ENCODE assay signal across 18 cellular contexts in the genomic region with DNA sequence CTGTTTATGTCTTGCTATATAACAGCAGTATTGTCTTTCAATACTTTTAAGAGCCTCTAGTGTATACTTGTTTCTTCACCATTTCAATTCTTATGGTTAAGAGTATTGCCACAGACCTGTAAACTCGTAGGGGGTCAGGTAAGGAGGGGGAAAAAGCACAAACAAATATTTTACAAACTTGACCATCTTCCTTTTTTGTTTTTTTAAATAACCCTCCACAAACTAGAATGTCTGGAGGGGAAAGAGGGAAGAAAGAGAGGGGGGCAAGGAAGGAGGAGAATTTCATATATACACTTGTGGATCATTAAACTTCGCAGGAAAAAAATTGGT. TPM values are rescaled to one million over a fixed set of nuclear protein-coding genes. Genes with fewer than 3 reads are reported as not detected.
A peak's percentile ranks its signal among the peaks of the same experiment; 100 is the strongest.
DNase-seq lines count a peak whose midpoint lies in the region; ATAC-seq and TF ChIP-seq lines count a peak whose summit lies in the region.
"Had no signal": no experiment of that assay in that cellular context is flagged by ENCODE, and none has a peak within 500 bp of the region (broad histone marks: within the 10 kb centered on the region; RNA-seq: fewer than 3 reads in every experiment).

No MANE protein-coding gene starts in this region.

- peak overlapping the region; percentile 93 for H3K27ac ChIP-seq in RWPE2 (ENCODE audit: poor library complexity, severe bottlenecking)
- peak overlapping the region; percentile 73 to 87 for H3K27ac ChIP-seq in left lung
- H3K27ac ChIP-seq in stomach: peak overlapping the region in 4 of 5 donors; percentile 86 to 95 (median 92)
- no peak overlapping the region for H3K27ac ChIP-seq in CD4-positive, alpha-beta T cell (ENCODE audit: low read depth, low read length)
- H3K27ac ChIP-seq: brain microvascular endothelial cell had no signal

- no peak for TF ChIP-seq POLR2A in stomach (IDR thresholded peaks at IDR 0.05)

- H3K27me3 ChIP-seq in RWPE2 (ENCODE audit: insufficient read depth, poor library complexity, severe bottlenecking) (no peaks in the 10 kb centered on the region), left lung (peaks cover 87 to 100% of the 10 kb centered on the region in 2 donors), stomach (peaks cover 34 to 99% (median 70%) of the 10 kb centered on the region in 3 donors)
- peaks cover 86% of the 10 kb centered on the region for H3K27me3 ChIP-seq in CD4-positive, alpha-beta T cell (ENCODE audit: control insufficient read depth, insufficient read depth, low read length)

- no peak for ATAC-seq in activated CD4-positive, alpha-beta T cell treated with anti-CD3 and anti-CD28 coated beads for 36 hours
- ATAC-seq in RWPE2 (ENCODE audit: low read depth) (no peak), left lung (no peak), HG02588 (IDR thresholded peaks at IDR 0.05; ENCODE audit: unreplicated experiment) (no peak)
- no peak for ATAC-seq in CD4-positive, alpha-beta T cell (ENCODE audit: poor library complexity)
- ATAC-seq: T-cell had no signal

- H3K4me3 ChIP-seq in RWPE2 (ENCODE audit: severe bottlenecking) (peak overlapping the region; percentile 88), left lung (peak overlapping the region in 1 of 2 donors; percentile 43), stomach (peak overlapping the region; percentile 47 to 67 (median 58))

- H3K4me1 ChIP-seq in RWPE2 (ENCODE audit: insufficient read depth, poor library complexity, severe bottlenecking): peaks cover 19% of the 10 kb centered on the region
- H3K4me1 ChIP-seq in left lung: peaks cover 0 to 18% of the 10 kb centered on the region in 2 donors
- peaks cover 6 to 40% (median 26%) of the 10 kb centered on the region in 4 donors for H3K4me1 ChIP-seq in stomach

- WGBS in stomach, 5 donors: 1 to 14% (median 9%) methylated on average over 2 of the region's 2 CpGs

- intact Hi-C loops in activated CD4-positive, alpha-beta T cell treated with anti-CD3 and anti-CD28 coated beads for 36 hours (cut with DNase I, micrococcal nuclease): loop anchor here (5.0 to 10.0 kb wide), 5 partner anchors 484 to 1266 kb away; a partner anchor contains a TSS
- intact Hi-C loops in left lung (cut with DNase I): loop anchor here in 1 of 2 donors (5.0 kb wide), 1 partner anchor 338 kb away; no protein-coding TSS in a partner anchor
- intact Hi-C loops in stomach (cut with DNase I; ENCODE audit: low total_unique reads): no loop called here
- intact Hi-C loops in CD4-positive, alpha-beta T cell (cut with DNase I, micrococcal nuclease): no loop called here

- no peak for TF ChIP-seq EP300 in stomach (IDR thresholded peaks at IDR 0.05)

- H3K36me3 Mint-ChIP-seq in activated CD4-positive, alpha-beta T cell treated with anti-CD3 and anti-CD28 coated beads, Interleukin-2, amount 10 ng/mL, durations not matched to agents 7 days and 5 days (ENCODE audit: low read depth): peaks cover 8% of the 10 kb centered on the region
- H3K36me3 Mint-ChIP-seq in activated CD4-positive, alpha-beta T cell treated with anti-CD3 and anti-CD28 coated beads for 36 hours (ENCODE audit: low read depth): peaks cover 7% of the 10 kb centered on the region
- no peaks in the 10 kb centered on the region for H3K36me3 Mint-ChIP-seq in CD4-positive, alpha-beta T cell (ENCODE audit: low read depth)
- H3K36me3 Mint-ChIP-seq: T-cell had no signal

- H3K36me3 ChIP-seq in RWPE2 (ENCODE audit: low read depth): peaks cover 29% of the 10 kb centered on the region
- H3K36me3 ChIP-seq in left lung: no peaks in the 10 kb centered on the region
- H3K36me3 ChIP-seq in stomach: peaks cover 0 to 4% (median 2%) of the 10 kb centered on the region in 4 donors
- H3K36me3 ChIP-seq: brain microvascular endothelial cell had no signal

- no peak overlapping the region for H3K4me3 Mint-ChIP-seq in activated CD4-positive, alpha-beta T cell treated with anti-CD3 and anti-CD28 coated beads, Interleukin-2, amount 10 ng/mL, durations not matched to agents 7 days and 5 days
- no peak overlapping the region for H3K4me3 Mint-ChIP-seq in activated CD4-positive, alpha-beta T cell treated with anti-CD3 and anti-CD28 coated beads for 36 hours
- H3K4me3 Mint-ChIP-seq in CD4-positive, alpha-beta T cell: no peak overlapping the region
- H3K4me3 Mint-ChIP-seq: activated B cell treated with CpG ODN at 0.5 μM for 24 hours, T-cell had no signal

- no peak for TF ChIP-seq CTCF in RWPE2 (IDR thresholded peaks at IDR 0.05; ENCODE audit: poor library complexity, severe bottlenecking)
- TF ChIP-seq CTCF in left lung (IDR thresholded peaks at IDR 0.05): no peak
- no peak for TF ChIP-seq CTCF in stomach (IDR thresholded peaks at IDR 0.05)
- no peak for TF ChIP-seq CTCF in CD4-positive, alpha-beta T cell (IDR thresholded peaks at IDR 0.05)

- POLR2A ChIA-PET in activated CD4-positive, alpha-beta T cell treated with anti-CD3 and anti-CD28 coated beads, Interleukin-2, amount 10 ng/mL, durations not matched to agents 7 days and 5 days (lab: Charles Lee): no interaction called here
- POLR2A ChIA-PET in activated CD4-positive, alpha-beta T cell treated with anti-CD3 and anti-CD28 coated beads for 36 hours (lab: Charles Lee): no interaction called here
- POLR2A ChIA-PET in CD4-positive, alpha-beta T cell (lab: Charles Lee): no interaction called here

- H3K27me3 Mint-ChIP-seq in activated CD4-positive, alpha-beta T cell treated with anti-CD3 and anti-CD28 coated beads, Interleukin-2, amount 10 ng/mL, durations not matched to agents 7 days and 5 days: peaks cover 76% of the 10 kb centered on the region
- peaks cover 71% of the 10 kb centered on the region for H3K27me3 Mint-ChIP-seq in activated CD4-positive, alpha-beta T cell treated with anti-CD3 and anti-CD28 coated beads for 36 hours
- peaks cover 84% of the 10 kb centered on the region for H3K27me3 Mint-ChIP-seq in CD4-positive, alpha-beta T cell

- CTCF ChIA-PET in activated CD4-positive, alpha-beta T cell treated with anti-CD3 and anti-CD28 coated beads, Interleukin-2, amount 10 ng/mL, durations not matched to agents 7 days and 5 days (lab: Charles Lee): no interaction called here
- CTCF ChIA-PET in activated CD4-positive, alpha-beta T cell treated with anti-CD3 and anti-CD28 coated beads for 36 hours (lab: Charles Lee): interaction anchor here (0.8 kb wide), 1 partner anchor 1752 kb away, joined by 3 read pairs; no protein-coding TSS in a partner anchor
- CTCF ChIA-PET in CD4-positive, alpha-beta T cell (lab: Charles Lee): no interaction called here

- DNase-seq in activated CD4-positive, alpha-beta T cell treated with anti-CD3 and anti-CD28 coated beads, Interleukin-2, amount 10 ng/mL, durations not matched to agents 7 days and 5 days: no peak
- no peak for DNase-seq in activated CD4-positive, alpha-beta T cell treated with anti-CD3 and anti-CD28 coated beads for 36 hours
- DNase-seq in RWPE2 (ENCODE audit: low spot score) (no peak), left lung (no peak), stomach (no peak), SHP77 (lab: John Stamatoyannopoulos, UW) (no peak)
- DNase-seq in CD4-positive, alpha-beta T cell: no peak
- DNase-seq: activated B cell treated with CpG ODN at 0.5 μM for 24 hours; activated naive CD4-positive, alpha-beta T cell treated with Interleukin-2 at 50 U/mL for 16 hours; brain microvascular endothelial cell; CD8-positive, alpha-beta memory T cell; EL; NCI-H1048; NCI-H2171; stimulated activated naive CD4-positive, alpha-beta T cell; T-cell had no signal

- H3K9me3 Mint-ChIP-seq in activated CD4-positive, alpha-beta T cell treated with anti-CD3 and anti-CD28 coated beads, Interleukin-2, amount 10 ng/mL, durations not matched to agents 7 days and 5 days: peaks cover 7% of the 10 kb centered on the region
- H3K9me3 Mint-ChIP-seq in activated CD4-positive, alpha-beta T cell treated with anti-CD3 and anti-CD28 coated beads for 36 hours (ENCODE audit: low read depth): peaks cover 13% of the 10 kb centered on the region
- peaks cover 6% of the 10 kb centered on the region for H3K9me3 Mint-ChIP-seq in CD4-positive, alpha-beta T cell
- H3K9me3 Mint-ChIP-seq: activated B cell treated with CpG ODN at 0.5 μM for 24 hours had no signal

- peaks cover 6% of the 10 kb centered on the region for H3K4me1 Mint-ChIP-seq in activated CD4-positive, alpha-beta T cell treated with anti-CD3 and anti-CD28 coated beads, Interleukin-2, amount 10 ng/mL, durations not matched to agents 7 days and 5 days
- H3K4me1 Mint-ChIP-seq in activated CD4-positive, alpha-beta T cell treated with anti-CD3 and anti-CD28 coated beads for 36 hours: peaks cover 11% of the 10 kb centered on the region
- H3K4me1 Mint-ChIP-seq in CD4-positive, alpha-beta T cell (ENCODE audit: low read depth): peaks cover 9% of the 10 kb centered on the region

- peak overlapping the region; percentile 72 for H3K27ac Mint-ChIP-seq in activated CD4-positive, alpha-beta T cell treated with anti-CD3 and anti-CD28 coated beads, Interleukin-2, amount 10 ng/mL, durations not matched to agents 7 days and 5 days
- no peak overlapping the region for H3K27ac Mint-ChIP-seq in activated CD4-positive, alpha-beta T cell treated with anti-CD3 and anti-CD28 coated beads for 36 hours
- H3K27ac Mint-ChIP-seq in CD4-positive, alpha-beta T cell: no peak overlapping the region
- H3K27ac Mint-ChIP-seq: activated B cell treated with CpG ODN at 0.5 μM for 24 hours, T-cell had no signal

- H3K9me3 ChIP-seq in RWPE2 (ENCODE audit: severe bottlenecking) (no peaks in the 10 kb centered on the region), left lung (no peaks in the 10 kb centered on the region), stomach (no peaks in the 10 kb centered on the region)
- no peaks in the 10 kb centered on the region for H3K9me3 ChIP-seq in CD4-positive, alpha-beta T cell (ENCODE audit: control insufficient read depth, low read length)

RNA-seq across cellular contexts. Expression of a gene that starts 4.3 kb away (rescaled TPM):
- total RNA-seq in activated CD4-positive, alpha-beta T cell treated with anti-CD3 and anti-CD28 coated beads, Interleukin-2, amount 10 ng/mL, durations not matched to agents 7 days and 5 days: not detected
- total RNA-seq in activated CD4-positive, alpha-beta T cell treated with anti-CD3 and anti-CD28 coated beads for 36 hours: under 1 TPM; 0.05 to 0.07 TPM
- total RNA-seq in left lung (10 to 100 TPM; 30.2 to 33.6 TPM), stomach (100 to 1,000 TPM in 2 of 5 donors, 10 to 100 TPM in 2, under 1 TPM in 1; 0.58 to 147 (median 70.5) TPM)
- 10 to 100 TPM; 17.4 to 29.4 (median 24.3) TPM for polyA plus RNA-seq in stomach
- not detected for total RNA-seq in CD4-positive, alpha-beta T cell
- total RNA-seq: activated B cell treated with CpG ODN at 0.5 μM for 24 hours had no signal
- polyA plus RNA-seq: CD8-positive, alpha-beta memory T cell had no signal

RNA-seq across cellular contexts. Expression of a gene that starts 4.7 kb away (rescaled TPM):
- total RNA-seq in activated CD4-positive, alpha-beta T cell treated with anti-CD3 and anti-CD28 coated beads, Interleukin-2, amount 10 ng/mL, durations not matched to agents 7 days and 5 days: not detected
- not detected for total RNA-seq in activated CD4-positive, alpha-beta T cell treated with anti-CD3 and anti-CD28 coated beads for 36 hours
- 1 to 10 TPM; 3.2 to 7.1 TPM for total RNA-seq in left lung
- 100 to 1,000 TPM in 1 of 5 donors, 10 to 100 TPM in 4; 20.6 to 184 (median 22.8) TPM for total RNA-seq in stomach
- polyA plus RNA-seq in stomach: 1 to 10 TPM in 2 of 3 donors, under 1 TPM in 1; 0.92 to 8.5 (median 8.3) TPM
- not detected for total RNA-seq in CD4-positive, alpha-beta T cell
- total RNA-seq: activated B cell treated with CpG ODN at 0.5 μM for 24 hours; CD8-positive, alpha-beta memory T cell; myocyte; T-cell had no signal
- polyA plus RNA-seq: CD8-positive, alpha-beta memory T cell had no signal

Comparison
In these comparisons a context has a peak if more than half of its experiments do, and no peak if none do; other contexts are left out.
1. RNA of a gene that starts 4.7 kb away (total RNA-seq): 20.6 to 184 TPM in stomach and 3.2 to 7.1 TPM in left lung; not detected in activated CD4-positive, alpha-beta T cell treated with anti-CD3 and anti-CD28 coated beads, Interleukin-2, amount 10 ng/mL, durations not matched to agents 7 days and 5 days, not detected in activated CD4-positive, alpha-beta T cell treated with anti-CD3 and anti-CD28 coated beads for 36 hours and not detected in CD4-positive, alpha-beta T cell; every median in the first group is over 4 times any median in the second.
2. intact Hi-C loops: an anchor here in activated CD4-positive, alpha-beta T cell treated with anti-CD3 and anti-CD28 coated beads for 36 hours (5.0 to 10.0 kb wide); none called in stomach and CD4-positive, alpha-beta T cell.